1 cellular context compared by ENCODE assay signal in genomic region chr10:100934084-100934659, GRCh38.
TF ChIP-seq lines count a peak whose summit lies in the region.

No MANE protein-coding gene starts in this region.

TF ChIP-seq in A549, 52 proteins besides CTCF, POLR2A, EP300 and RAD21 (continued from another document):
- TF ChIP-seq SREBF2 (IDR thresholded peaks at IDR 0.05): no peak
- TF ChIP-seq NPAS2 (CRISPR knock-in tag; IDR thresholded peaks at IDR 0.05; ENCODE audit: borderline replicate concordance): no peak
- TF ChIP-seq PBX3 (IDR thresholded peaks at IDR 0.05): no peak
- no peak for TF ChIP-seq RNF2 (IDR thresholded peaks at IDR 0.05; ENCODE audit: borderline replicate concordance, low read depth)
- no peak for TF ChIP-seq TFCP2L1 (CRISPR knock-in tag; IDR thresholded peaks at IDR 0.05)
- no peak for TF ChIP-seq RCOR1 (IDR thresholded peaks at IDR 0.05; ENCODE audit: low read depth, low read length)
- no peak for TF ChIP-seq MAX (IDR thresholded peaks at IDR 0.05)
- TF ChIP-seq JUN (IDR thresholded peaks at IDR 0.05): no peak
- TF ChIP-seq RARB (CRISPR knock-in tag; IDR thresholded peaks at IDR 0.05): no peak
- TF ChIP-seq JUNB (IDR thresholded peaks at IDR 0.05): no peak
